Comparison of ENCODE assay signal across 28 cellular contexts in the genomic region with DNA sequence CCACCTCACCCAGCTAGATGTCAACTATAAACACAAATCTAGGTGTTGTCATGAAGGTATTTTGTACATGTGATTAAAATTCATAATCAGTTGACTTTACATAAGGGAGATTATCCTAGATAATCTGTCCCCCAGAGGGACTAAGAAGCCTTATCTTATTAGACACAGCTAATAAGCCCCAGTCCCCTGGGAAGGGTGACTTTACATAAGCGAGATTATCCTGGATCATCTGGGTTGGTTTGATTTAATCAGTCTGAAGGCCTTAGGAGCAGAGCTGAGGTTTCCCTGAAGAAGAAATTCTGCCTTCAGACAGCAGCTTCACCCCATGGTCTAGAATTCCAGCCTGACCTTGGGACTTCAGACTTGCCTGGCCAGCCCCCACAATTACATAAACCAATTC.
DNase-seq lines count a peak whose midpoint lies in the region; ATAC-seq, FAIRE-seq and TF ChIP-seq lines count a peak whose summit lies in the region.
"Had no signal": no experiment of that assay in that cellular context is flagged by ENCODE, and none has a peak within 500 bp of the region (broad histone marks: within the 10 kb centered on the region; RNA-seq: fewer than 3 reads in every experiment).

No MANE protein-coding gene starts in this region.

- ATAC-seq in left cardiac atrium (no peak), right cardiac atrium (no peak)
- ATAC-seq: activated CD8-positive, alpha-beta memory T cell treated with anti-CD3 and anti-CD28 coated beads, Interleukin-2, amount 10 ng/mL, durations not matched to agents 7 days and 5 days; activated T-cell treated with anti-CD3 and anti-CD28 coated beads, Interleukin-2, amount 50 U/mL, for 72 hours; gastroesophageal sphincter; sciatic nerve; stimulated activated naive CD8-positive, alpha-beta T cell treated with anti-CD3 and anti-CD28 coated beads, Interleukin-15, amount 100 ng/mL, for 72 hours; T-helper 17 cell had no signal

- H3K9me2 ChIP-seq in OCI-LY7 (ENCODE audit: insufficient read depth, low read length) = no peaks in the 10 kb centered on the region

- 67% methylated on average over 1 of the region's 1 CpG for WGBS in right cardiac atrium

- H3K36me3 Mint-ChIP-seq in chondrocyte (ENCODE audit: low read depth) = no peaks in the 10 kb centered on the region
- H3K36me3 Mint-ChIP-seq: activated CD8-positive, alpha-beta memory T cell treated with anti-CD3 and anti-CD28 coated beads, Interleukin-2, amount 10 ng/mL, durations not matched to agents 7 days and 5 days had no signal

- no peak overlapping the region for H2AFZ ChIP-seq in OCI-LY7 (ENCODE audit: low read length)

- H3K27ac Mint-ChIP-seq in chondrocyte (ENCODE audit: unreplicated experiment) = no peak overlapping the region
- H3K27ac Mint-ChIP-seq: activated CD8-positive, alpha-beta memory T cell treated with anti-CD3 and anti-CD28 coated beads, Interleukin-2, amount 10 ng/mL, durations not matched to agents 7 days and 5 days; activated T-cell treated with anti-CD3 and anti-CD28 coated beads, Interleukin-2, amount 50 U/mL, for 72 hours; H9; stimulated activated naive CD8-positive, alpha-beta T cell treated with anti-CD3 and anti-CD28 coated beads, Interleukin-15, amount 100 ng/mL, for 72 hours; T-helper 17 cell had no signal

- peak overlapping the region; percentile 68 to 76 for H3K27ac ChIP-seq in right atrium auricular region
- peak overlapping the region; percentile 99 for H3K27ac ChIP-seq in OCI-LY7 (ENCODE audit: low read depth, low read length, poor library complexity, severe bottlenecking)
- H3K27ac ChIP-seq in right cardiac atrium (ENCODE audit: low read length) = peak overlapping the region; percentile 76
- H3K27ac ChIP-seq in vagina = peak overlapping the region; percentile 45
- H3K27ac ChIP-seq: gastroesophageal sphincter, SK-N-MC, thoracic aorta had no signal

- H3K4me1 Mint-ChIP-seq in chondrocyte (ENCODE audit: low read depth) = no peaks in the 10 kb centered on the region
- H3K4me1 Mint-ChIP-seq: activated CD8-positive, alpha-beta memory T cell treated with anti-CD3 and anti-CD28 coated beads, Interleukin-2, amount 10 ng/mL, durations not matched to agents 7 days and 5 days had no signal

- H3K36me3 ChIP-seq in right atrium auricular region = no peaks in the 10 kb centered on the region
- peaks cover 17% of the 10 kb centered on the region for H3K36me3 ChIP-seq in OCI-LY7 (ENCODE audit: insufficient read depth, low read length)
- no peaks in the 10 kb centered on the region for H3K36me3 ChIP-seq in vagina
- H3K36me3 ChIP-seq: gastroesophageal sphincter, thoracic aorta had no signal

- H3K4me1 ChIP-seq in right atrium auricular region (peaks cover 0 to 28% of the 10 kb centered on the region in 2 donors), OCI-LY7 (ENCODE audit: insufficient read depth, low read length, poor library complexity, severe bottlenecking) (peaks cover 61% of the 10 kb centered on the region), right cardiac atrium (ENCODE audit: control insufficient read depth, insufficient read depth, low read length) (no peaks in the 10 kb centered on the region), vagina (peaks cover 19% of the 10 kb centered on the region)

- H3K27me3 ChIP-seq in right atrium auricular region (no peaks in the 10 kb centered on the region), right cardiac atrium (ENCODE audit: control insufficient read depth, insufficient read depth) (no peaks in the 10 kb centered on the region), vagina (no peaks in the 10 kb centered on the region)

- peaks cover 5% of the 10 kb centered on the region for H3K9me3 Mint-ChIP-seq in chondrocyte (ENCODE audit: low read depth)
- H3K9me3 Mint-ChIP-seq: stimulated activated naive CD8-positive, alpha-beta T cell treated with anti-CD3 and anti-CD28 coated beads, Interleukin-15, amount 100 ng/mL, for 72 hours had no signal

- DNase-seq in right atrium auricular region (ENCODE audit: low spot score) (no peak), left cardiac atrium (no peak), OCI-LY7 (ENCODE audit: low spot score) (peak; percentile 22), right cardiac atrium (no peak), vagina (ENCODE audit: extremely low spot score in 2 of 2) (peak in 1 of 2 donors; percentile 25), chondrocyte (ENCODE audit: low spot score) (no peak), urothelium cell line (ENCODE audit: low spot score) (no peak), NCI-H345 (lab: John Stamatoyannopoulos, UW) (no peak)
- DNase-seq: activated CD4-positive, alpha-beta T cell treated with anti-CD3 and anti-CD28 coated beads, Interleukin-2, amount 50 U/mL, for 4 hours; activated CD8-positive, alpha-beta memory T cell treated with anti-CD3 and anti-CD28 coated beads, Interleukin-2, amount 10 ng/mL, durations not matched to agents 7 days and 5 days; activated T-cell treated with anti-CD3 and anti-CD28 coated beads, Interleukin-2, amount 50 U/mL, for 72 hours; cerebellar nuclear complex; H9; hypothalamus; mammary epithelial cell; NCI-H146; NCI-H2107; NCI-H774; RPMI8226; stimulated activated naive CD8-positive, alpha-beta T cell treated with anti-CD3 and anti-CD28 coated beads, Interleukin-15, amount 100 ng/mL, for 72 hours; T-helper 17 cell had no signal

- CTCF ChIA-PET in OCI-LY7 (lab: Charles Lee; ENCODE audit: unreplicated experiment) = interaction anchor here (1.6 kb wide), 1 partner anchor 47 kb away, joined by 5 read pairs; no protein-coding TSS in a partner anchor

- H4K20me1 ChIP-seq in OCI-LY7 (ENCODE audit: insufficient read depth, low read length) = no peaks in the 10 kb centered on the region

- no peaks in the 10 kb centered on the region for H3K79me2 ChIP-seq in OCI-LY7 (ENCODE audit: insufficient read depth, low read depth, low read length)

- POLR2A ChIA-PET in OCI-LY7 (lab: Charles Lee) = interaction anchor here (0.8 to 3.3 kb wide), 13 partner anchors 8 to 231 kb away, joined by 3 to 20 read pairs (median 6); partner anchors contain the start of genes MRPL46 and MRPS11

- H3K4me2 ChIP-seq in OCI-LY7 (ENCODE audit: low read length) = peak overlapping the region; percentile 80

- H3K4me3 ChIP-seq in right atrium auricular region (no peak overlapping the region), OCI-LY7 (ENCODE audit: low read depth, low read length, poor library complexity, severe bottlenecking) (peak overlapping the region; percentile 58), right cardiac atrium (ENCODE audit: low read length) (no peak overlapping the region), vagina (no peak overlapping the region)
- H3K4me3 ChIP-seq: gastroesophageal sphincter, SK-N-MC, thoracic aorta had no signal

- no TSS peak for BruUV-seq in OCI-LY7 (replicated peaks; lab: Mats Ljungman, UMichigan)

- TF ChIP-seq POLR2A in vagina (IDR thresholded peaks at IDR 0.05) = no peak

- peaks cover 0 to 5% of the 10 kb centered on the region in 2 donors for H3K9me3 ChIP-seq in right atrium auricular region
- peaks cover 18% of the 10 kb centered on the region for H3K9me3 ChIP-seq in OCI-LY7 (ENCODE audit: low read length)
- H3K9me3 ChIP-seq in right cardiac atrium (ENCODE audit: control insufficient read depth, low read length) = no peaks in the 10 kb centered on the region
- no peaks in the 10 kb centered on the region for H3K9me3 ChIP-seq in vagina
- H3K9me3 ChIP-seq: gastroesophageal sphincter, thoracic aorta had no signal

- H3K27me3 Mint-ChIP-seq in chondrocyte (ENCODE audit: low read depth) = peaks cover 9% of the 10 kb centered on the region
- H3K27me3 Mint-ChIP-seq: stimulated activated naive CD8-positive, alpha-beta T cell treated with anti-CD3 and anti-CD28 coated beads, Interleukin-15, amount 100 ng/mL, for 72 hours had no signal

- FAIRE-seq in urothelium cell line (lab: Jason Lieb, UNC) = no peak
- FAIRE-seq: endothelial cell of umbilical vein, GM12892, TTC549 had no signal

- intact Hi-C loops in left cardiac atrium (cut with DNase I) (no loop called here), OCI-LY7 (cut with micrococcal nuclease; ENCODE audit: unreplicated experiment) (loop anchor here (2.0 to 5.0 kb wide), 2 partner anchors 66 to 68 kb away; partner anchors contain the start of genes MRPL46 and MRPS11), right cardiac atrium (cut with DNase I) (no loop called here), vagina (cut with DNase I) (no loop called here)

- no peak for TF ChIP-seq CTCF in right atrium auricular region (IDR thresholded peaks at IDR 0.05)
- no peak for TF ChIP-seq CTCF in OCI-LY7 (conservative IDR thresholded peaks at IDR 0.05; ENCODE audit: low read length)
- no peak for TF ChIP-seq CTCF in vagina (IDR thresholded peaks at IDR 0.05)
- no peak for TF ChIP-seq CTCF in chondrocyte (IDR thresholded peaks at IDR 0.05)

- H3K4me3 Mint-ChIP-seq in chondrocyte (ENCODE audit: unreplicated experiment) = no peak overlapping the region
- H3K4me3 Mint-ChIP-seq: activated CD8-positive, alpha-beta memory T cell treated with anti-CD3 and anti-CD28 coated beads, Interleukin-2, amount 10 ng/mL, durations not matched to agents 7 days and 5 days; activated T-cell treated with anti-CD3 and anti-CD28 coated beads, Interleukin-2, amount 50 U/mL, for 72 hours; H9; stimulated activated naive CD8-positive, alpha-beta T cell treated with anti-CD3 and anti-CD28 coated beads, Interleukin-15, amount 100 ng/mL, for 72 hours; T-helper 17 cell had no signal

Comparison
In these comparisons a context has a peak if more than half of its experiments do, and no peak if none do; other contexts are left out.
1. H3K27ac ChIP-seq: peak in every context shown above with its lines; median percentile 99 in OCI-LY7; 76 in right cardiac atrium; 72 in right atrium auricular region; 45 in vagina.